In the genomic region with DNA sequence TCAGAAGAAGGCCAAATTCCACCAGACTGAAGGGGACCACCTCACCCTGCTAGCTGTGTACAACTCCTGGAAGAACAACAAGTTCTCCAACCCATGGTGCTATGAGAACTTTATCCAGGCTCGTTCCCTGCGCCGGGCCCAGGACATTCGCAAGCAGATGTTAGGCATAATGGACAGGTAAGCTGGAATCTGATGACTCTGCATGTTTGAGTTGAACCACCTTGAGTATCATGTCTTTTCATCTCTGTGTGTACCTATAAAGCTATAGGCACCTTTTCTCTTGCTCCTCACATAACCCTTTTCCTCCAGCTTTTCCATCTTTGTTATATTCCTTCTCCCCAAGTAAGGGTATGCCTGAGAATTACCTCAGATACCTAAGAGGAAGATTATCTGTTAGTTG, we compare ENCODE assay signal across 20 cellular contexts. TPM values are rescaled to one million over a fixed set of nuclear protein-coding genes. Genes with fewer than 3 reads are reported as not detected.
A peak's percentile ranks its signal among the peaks of the same experiment; 100 is the strongest.
DNase-seq lines count a peak whose midpoint lies in the region; ATAC-seq, FAIRE-seq and TF ChIP-seq lines count a peak whose summit lies in the region.
"Had no signal": no experiment of that assay in that cellular context is flagged by ENCODE, and none has a peak within 500 bp of the region (broad histone marks: within the 10 kb centered on the region; RNA-seq: fewer than 3 reads in every experiment).

No MANE protein-coding gene starts in this region.

- FAIRE-seq in A549 (lab: Jason Lieb, UNC): no peak
- FAIRE-seq in astrocyte (lab: Jason Lieb, UNC): no peak
- FAIRE-seq: A204.1, GM12892, GM18507, H54 had no signal

- H3K9ac ChIP-seq in astrocyte (ENCODE audit: low read length): no peak overlapping the region
- H3K9ac ChIP-seq: GM23248 had no signal

- no peaks in the 10 kb centered on the region for H3K4me1 ChIP-seq in A549
- H3K4me1 ChIP-seq in astrocyte (ENCODE audit: insufficient read depth, low read length): peaks cover 16% of the 10 kb centered on the region

- H3K36me3 Mint-ChIP-seq in astrocyte (ENCODE audit: low read depth, unreplicated experiment) (peaks cover 20% of the 10 kb centered on the region), MCF 10A (ENCODE audit: insufficient read depth, unreplicated experiment) (peaks cover 86% of the 10 kb centered on the region)

- no peak for TF ChIP-seq CTCF in A549 (IDR thresholded peaks at IDR 0.05)
- TF ChIP-seq CTCF in astrocyte (IDR thresholded peaks at IDR 0.05; ENCODE audit: insufficient read depth, low read depth, low read length): no peak
- no peak for TF ChIP-seq CTCF in MCF 10A (IDR thresholded peaks at IDR 0.05; ENCODE audit: unreplicated experiment)

- H3K4me3 ChIP-seq in A549 (no peak overlapping the region), astrocyte (ENCODE audit: insufficient read depth, low read depth, low read length) (no peak overlapping the region)
- H3K4me3 ChIP-seq: GM23248 had no signal

- no peaks in the 10 kb centered on the region for H3K79me2 ChIP-seq in astrocyte (ENCODE audit: insufficient read depth, low read length)

- H2AFZ ChIP-seq in astrocyte (ENCODE audit: low read depth, low read length): no peak overlapping the region
- H2AFZ ChIP-seq: GM23248 had no signal

- no peak for TF ChIP-seq RAD21 in A549 (conservative IDR thresholded peaks at IDR 0.05 in 1 of 2, IDR thresholded peaks at IDR 0.05 in 1 of 2)

- CTCF ChIA-PET in A549 (lab: Yijun Ruan, JAX) (interaction anchor here (0.6 to 5.1 kb wide), 25 partner anchors 9 to 245 kb away, joined by 3 to 55 read pairs (median 4); partner anchors contain the start of genes DHX8 and ETV4), MCF 10A (lab: Yijun Ruan, JAX) (interaction anchor here (0.7 to 1.7 kb wide), 8 partner anchors 12 to 152 kb away, joined by 3 to 8 read pairs (median 4); partner anchors contain the start of gene ETV4)

- H3K27me3 Mint-ChIP-seq in astrocyte (ENCODE audit: low read depth, unreplicated experiment): no peaks in the 10 kb centered on the region
- no peaks in the 10 kb centered on the region for H3K27me3 Mint-ChIP-seq in MCF 10A (ENCODE audit: insufficient read depth, unreplicated experiment)
- H3K27me3 Mint-ChIP-seq: CD4-positive, alpha-beta T cell had no signal

- 99% methylated on average over 4 of the region's 4 CpGs for WGBS in A549 (ENCODE audit: missing lambda C conversion rate)

- H3K27me3 ChIP-seq in astrocyte (ENCODE audit: insufficient read depth, low read length): no peaks in the 10 kb centered on the region

- intact Hi-C loops in MCF 10A (cut with micrococcal nuclease): no loop called here

- H3K27ac Mint-ChIP-seq in astrocyte (ENCODE audit: unreplicated experiment) (peak overlapping the region; percentile 66), MCF 10A (ENCODE audit: low read depth, unreplicated experiment) (no peak overlapping the region)
- H3K27ac Mint-ChIP-seq: CD4-positive, alpha-beta T cell; HFFc6 had no signal

- no peaks in the 10 kb centered on the region for H3K9me3 ChIP-seq in A549
- H3K9me3 ChIP-seq in astrocyte (ENCODE audit: insufficient read depth, low read depth, low read length): no peaks in the 10 kb centered on the region
- H3K9me3 ChIP-seq: Caco-2 had no signal

- no peak overlapping the region for H3K4me2 ChIP-seq in A549
- no peak overlapping the region for H3K4me2 ChIP-seq in astrocyte (ENCODE audit: low read length)

- DNase-seq in A549 (ENCODE audit: low read depth in 1 of 2, low spot score in 1 of 2): no peak
- peak; percentile 9 for DNase-seq in D341Med (ENCODE audit: low spot score)
- DNase-seq in astrocyte (ENCODE audit: low read depth): no peak
- DNase-seq in islet precursor cell: peak; percentile 40
- DNase-seq in NCI-H2171 (lab: John Stamatoyannopoulos, UW): no peak
- DNase-seq in MCF 10A (ENCODE audit: unreplicated experiment): no peak
- DNase-seq in LoVo (ENCODE audit: low spot score): no peak
- DNase-seq: AML-193; CD4-positive, alpha-beta T cell; DMS153; DMS79; GDM1; GM23248; HFFc6 had no signal

- POLR2A ChIA-PET in A549 (lab: Yijun Ruan, JAX): interaction anchor here (1.0 kb wide), 1 partner anchor 24 kb away, joined by 5 read pairs; no protein-coding TSS in a partner anchor
- POLR2A ChIA-PET in MCF 10A (lab: Yijun Ruan, JAX): interaction anchor here (0.6 to 1.5 kb wide), 2 partner anchors 10 to 25 kb away, joined by 3 to 4 read pairs; partner anchors contain the start of gene ETV4

- ATAC-seq in A549: no peak

- no peak for TF ChIP-seq EP300 in A549 (IDR thresholded peaks at IDR 0.05)

- H3K27ac ChIP-seq in A549 (no peak overlapping the region), astrocyte (ENCODE audit: low read depth, low read length) (no peak overlapping the region)
- H3K27ac ChIP-seq: C4-2B, GM23248 had no signal

- peaks cover 46% of the 10 kb centered on the region for H3K36me3 ChIP-seq in astrocyte (ENCODE audit: insufficient read depth, low read length)

- H3K9me3 Mint-ChIP-seq in astrocyte (ENCODE audit: unreplicated experiment): no peaks in the 10 kb centered on the region
- H3K9me3 Mint-ChIP-seq in MCF 10A (ENCODE audit: unreplicated experiment): no peaks in the 10 kb centered on the region
- H3K9me3 Mint-ChIP-seq: CD4-positive, alpha-beta T cell; HFFc6 had no signal

- no peak overlapping the region for H3K4me3 Mint-ChIP-seq in astrocyte (ENCODE audit: unreplicated experiment)
- no peak overlapping the region for H3K4me3 Mint-ChIP-seq in MCF 10A (ENCODE audit: unreplicated experiment)
- H3K4me3 Mint-ChIP-seq: CD4-positive, alpha-beta T cell; HFFc6 had no signal

- peaks cover 10% of the 10 kb centered on the region for H4K20me1 ChIP-seq in astrocyte (ENCODE audit: insufficient read depth, low read length)

- H3K4me1 Mint-ChIP-seq in astrocyte (ENCODE audit: low read depth, unreplicated experiment) (peaks cover 36% of the 10 kb centered on the region), MCF 10A (ENCODE audit: insufficient read depth, unreplicated experiment) (peaks cover 7% of the 10 kb centered on the region)

- BruUV-seq in MCF 10A (replicated peaks; lab: Mats Ljungman, UMichigan): no TSS peak

- TF ChIP-seq POLR2A in A549 (IDR thresholded peaks at IDR 0.05; ENCODE audit: low read length): no peak

TF ChIP-seq in A549, 52 proteins besides CTCF, POLR2A, EP300 and RAD21:
- TF ChIP-seq MAFK (IDR thresholded peaks at IDR 0.05; ENCODE audit: partially characterized antibody) (peak; percentile 92), RARB (CRISPR knock-in tag; IDR thresholded peaks at IDR 0.05) (no peak), RCOR1 (IDR thresholded peaks at IDR 0.05; ENCODE audit: low read depth, low read length) (no peak)

RNA-seq across cellular contexts. Expression of gene ETV4, which starts 24.8 kb away (rescaled TPM):
- 39.1 and 42.5 TPM in 2 replicates for polyA plus RNA-seq in A549 (2011; rRNA removed)
- 26.5 and 33.2 TPM in 2 replicates for polyA plus RNA-seq in A549 (2012; cell fraction: cytosol; rRNA removed)
- 47.6 and 48.2 TPM in 2 replicates for polyA plus RNA-seq in A549 (2012; cell fraction: nucleus; rRNA removed)
- polyA plus RNA-seq in A549 (2017; fragmentation: RNase III; extraction: RNeasy Plus Mini Kit Qiagen cat#74134 plus additional on column Dnase treatment): 14.0 to 21.4 TPM (median 18.5 TPM) in 3 replicates
- polyA minus RNA-seq in A549 (2011; rRNA and poly(A)+ RNA removed): 30.1 and 43.0 TPM in 2 replicates
- total RNA-seq in astrocyte: 10.6 and 11.4 TPM in 2 replicates
- 23.5 and 31.6 TPM in 2 replicates for total RNA-seq in MCF 10A (2022)
- total RNA-seq: CD4-positive, alpha-beta T cell had no signal

RNA-seq across cellular contexts. Expression of gene DHX8, which starts 37.6 kb away (rescaled TPM):
- polyA plus RNA-seq in A549 (2011; rRNA removed) (66.0 and 70.4 TPM in 2 replicates), A549 (2017; fragmentation: RNase III; extraction: RNeasy Plus Mini Kit Qiagen cat#74134 plus additional on column Dnase treatment) (32.0 to 33.9 TPM (median 33.2 TPM) in 3 replicates)
- 31.6 and 32.6 TPM in 2 replicates for polyA plus RNA-seq in A549 (2012; cell fraction: cytosol; rRNA removed)
- polyA plus RNA-seq in A549 (2012; cell fraction: nucleus; rRNA removed): 43.4 and 61.7 TPM in 2 replicates
- polyA minus RNA-seq in A549 (2011; rRNA and poly(A)+ RNA removed): 94.3 and 110 TPM in 2 replicates
- total RNA-seq in astrocyte (48.5 and 61.1 TPM in 2 replicates), MCF 10A (2022) (56.9 and 62.1 TPM in 2 replicates)

Comparison
In these comparisons a context has a peak if more than half of its experiments do, and no peak if none do; other contexts are left out.
1. DNase-seq: peak in D341Med (single experiment) and islet precursor cell (single experiment); none in A549 (0 of 2), astrocyte (single experiment), NCI-H2171 (single experiment), MCF 10A (single experiment) and LoVo (single experiment).